Comparison of ENCODE assay signal across 22 cellular contexts in genomic region chr17:11094377-11094776, GRCh38.
"Had no signal": no experiment of that assay in that cellular context is flagged by ENCODE, and none has a peak within 500 bp of the region (broad histone marks: within the 10 kb centered on the region; RNA-seq: fewer than 3 reads in every experiment).

No MANE protein-coding gene starts in this region.

- DNase-seq: central memory CD4-positive, alpha-beta T cell; effector CD8-positive, alpha-beta T cell; endodermal cell; foreskin fibroblast; heart right ventricle; islet precursor cell; kidney glomerular epithelial cell; left colon; left ventricle myocardium superior; lower lobe of right lung; natural killer cell; ovary; right cardiac atrium; sigmoid colon; stimulated activated CD4-positive, alpha-beta T cell treated with anti-CD3 and anti-CD28 coated beads, Interleukin-2, amount 100 ng/mL, for 24 hours; stimulated activated CD4-positive, alpha-beta T cell treated with anti-CD3 and anti-CD28 coated beads, Interleukin-4, amount 100 ng/mL, for 4 hours; stimulated activated naive CD8-positive, alpha-beta T cell treated with anti-CD3 and anti-CD28 coated beads, Interleukin-15, Interleukin-2, amounts not matched to agents 100 U/mL and 50 U/mL, for 24 hours; substantia nigra; transverse colon; upper lobe of right lung; uterus had no signal

- FAIRE-seq: colon had no signal
